Comparison of ENCODE assay signal across 38 cellular contexts in genomic region chr3:135261916-135262315, GRCh38.
"Had no signal": no experiment of that assay in that cellular context is flagged by ENCODE, and none has a peak within 500 bp of the region (broad histone marks: within the 10 kb centered on the region; RNA-seq: fewer than 3 reads in every experiment).

No MANE protein-coding gene starts in this region.

- H3K9me3 Mint-ChIP-seq: activated naive CD4-positive, alpha-beta T cell treated with anti-CD3 and anti-CD28 coated beads, Interleukin-2, amount 10 ng/mL, durations not matched to agents 7 days and 5 days; activated naive CD4-positive, alpha-beta T cell treated with anti-CD3 and anti-CD28 coated beads, Interleukin-2, amount 50 U/mL, for 24 hours; activated naive CD8-positive, alpha-beta T cell treated with anti-CD3 and anti-CD28 coated beads, Interleukin-2, amount 10 ng/mL, durations not matched to agents 7 days and 5 days; activated T-cell treated with anti-CD3 and anti-CD28 coated beads, Interleukin-2, amount 50 U/mL, for 24 hours; activated T-cell treated with anti-CD3 and anti-CD28 coated beads, Interleukin-2, amount 50 U/mL, for 4 hours; activated T-helper 1 cell treated with anti-CD3 and anti-CD28 coated beads, Interleukin-12 subunit alpha, Interleukin-12 subunit beta, Interleukin-2, Interleukin-4 antibody, amounts not matched to agents 30 ng/mL and 10 ng/mL and 1 ng/mL, durations not matched to agents 14 hours and 24 hours and 36 hours; activated T-helper 2 cell treated with anti-CD3 and anti-CD28 coated beads, Interferon-gamma antibody, Interleukin-2, Interleukin-4, amounts not matched to agents 10 μg/mL and 5 μg/mL and 100 μg/mL, durations not matched to agents 14 hours and 24 hours and 36 hours had no signal

- H3K27ac ChIP-seq: adrenal gland, ascending aorta, body of pancreas, brain microvascular endothelial cell, breast epithelium, cardiac muscle cell had no signal

- H3K4me1 ChIP-seq: adrenal gland, ascending aorta, body of pancreas, breast epithelium had no signal

- H3K27me3 Mint-ChIP-seq: activated naive CD4-positive, alpha-beta T cell treated with anti-CD3 and anti-CD28 coated beads, Interleukin-2, amount 10 ng/mL, durations not matched to agents 7 days and 5 days; activated naive CD4-positive, alpha-beta T cell treated with anti-CD3 and anti-CD28 coated beads, Interleukin-2, amount 50 U/mL, for 24 hours; activated naive CD8-positive, alpha-beta T cell treated with anti-CD3 and anti-CD28 coated beads, Interleukin-2, amount 10 ng/mL, durations not matched to agents 7 days and 5 days; central memory CD8-positive, alpha-beta T cell had no signal

- H3K36me3 ChIP-seq: adrenal gland, ascending aorta, brain microvascular endothelial cell, breast epithelium, cardiac muscle cell had no signal

- H3K4me3 ChIP-seq: adrenal gland, ascending aorta, body of pancreas, breast epithelium, cardiac muscle cell had no signal

- H3K27me3 ChIP-seq: adrenal gland, ascending aorta, body of pancreas, brain microvascular endothelial cell, breast epithelium, cardiac muscle cell had no signal

- H3K36me3 Mint-ChIP-seq: activated naive CD4-positive, alpha-beta T cell treated with anti-CD3 and anti-CD28 coated beads, Interleukin-2, amount 10 ng/mL, durations not matched to agents 7 days and 5 days; activated naive CD4-positive, alpha-beta T cell treated with anti-CD3 and anti-CD28 coated beads, Interleukin-2, amount 50 U/mL, for 24 hours; activated naive CD4-positive, alpha-beta T cell treated with anti-CD3 and anti-CD28 coated beads, Interleukin-2, amount 50 U/mL, for 72 hours; activated naive CD8-positive, alpha-beta T cell; activated naive CD8-positive, alpha-beta T cell treated with anti-CD3 and anti-CD28 coated beads for 36 hours; activated naive CD8-positive, alpha-beta T cell treated with anti-CD3 and anti-CD28 coated beads, Interleukin-2, amount 10 ng/mL, durations not matched to agents 7 days and 5 days had no signal

- DNase-seq: activated effector memory CD4-positive, alpha-beta T cell treated with anti-CD3 and anti-CD28 coated beads, Interleukin-2, amount 50 U/mL, for 16 hours; activated effector memory CD4-positive, alpha-beta T cell treated with Interleukin-2 at 50 U/mL for 16 hours; activated gamma-delta T cell; activated gamma-delta T cell treated with Interleukin-2 at 50 U/mL for 16 hours; activated naive CD4-positive, alpha-beta T cell; activated naive CD4-positive, alpha-beta T cell treated with anti-CD3 and anti-CD28 coated beads, Interleukin-2, amount 10 ng/mL, durations not matched to agents 7 days and 5 days; activated naive CD4-positive, alpha-beta T cell treated with anti-CD3 and anti-CD28 coated beads, Interleukin-2, amount 50 U/mL, for 16 hours; activated naive CD4-positive, alpha-beta T cell treated with Interleukin-2 at 50 U/mL for 16 hours; activated naive CD8-positive, alpha-beta T cell treated with anti-CD3 and anti-CD28 coated beads for 36 hours; activated naive CD8-positive, alpha-beta T cell treated with anti-CD3 and anti-CD28 coated beads, Interleukin-2, amount 10 ng/mL, durations not matched to agents 7 days and 5 days; activated naive CD8-positive, alpha-beta T cell treated with anti-CD3 and anti-CD28 coated beads, Interleukin-2, amount 50 U/mL, for 24 hours; activated T-cell treated with anti-CD3 and anti-CD28 coated beads for 4 hours; activated T-cell treated with anti-CD3 and anti-CD28 coated beads, Interleukin-2, amount 50 U/mL, for 1 hour; activated T-cell treated with anti-CD3 and anti-CD28 coated beads, Interleukin-2, amount 50 U/mL, for 24 hours; activated T-cell treated with anti-CD3 and anti-CD28 coated beads, Interleukin-2, amount 50 U/mL, for 4 hours; activated T-cell treated with anti-CD3 and anti-CD28 coated beads, Interleukin-2, amount 50 U/mL, for 48 hours; activated T-cell treated with anti-CD3 and anti-CD28 coated beads, Interleukin-2, amount 50 U/mL, for 72 hours; adrenal gland; amniotic stem cell; amygdala; anterior cingulate cortex; aorta; body of pancreas; brain microvascular endothelial cell; caudate nucleus; central memory CD4-positive, alpha-beta T cell; cerebellar nuclear complex had no signal

- H3K4me3 Mint-ChIP-seq: activated naive CD4-positive, alpha-beta T cell treated with anti-CD3 and anti-CD28 coated beads, Interleukin-2, amount 10 ng/mL, durations not matched to agents 7 days and 5 days; activated naive CD4-positive, alpha-beta T cell treated with anti-CD3 and anti-CD28 coated beads, Interleukin-2, amount 50 U/mL, for 24 hours; activated naive CD8-positive, alpha-beta T cell; activated naive CD8-positive, alpha-beta T cell treated with anti-CD3 and anti-CD28 coated beads for 36 hours; activated naive CD8-positive, alpha-beta T cell treated with anti-CD3 and anti-CD28 coated beads, Interleukin-2, amount 10 ng/mL, durations not matched to agents 7 days and 5 days; activated naive CD8-positive, alpha-beta T cell treated with anti-CD3 and anti-CD28 coated beads, Interleukin-2, amount 50 U/mL, for 24 hours; activated T-cell treated with anti-CD3 and anti-CD28 coated beads, Interleukin-2, amount 50 U/mL, for 24 hours; activated T-cell treated with anti-CD3 and anti-CD28 coated beads, Interleukin-2, amount 50 U/mL, for 4 hours; activated T-cell treated with anti-CD3 and anti-CD28 coated beads, Interleukin-2, amount 50 U/mL, for 72 hours; activated T-helper 1 cell treated with anti-CD3 and anti-CD28 coated beads, Interleukin-12 subunit alpha, Interleukin-12 subunit beta, Interleukin-2, Interleukin-4 antibody, amounts not matched to agents 30 ng/mL and 10 ng/mL and 1 ng/mL, durations not matched to agents 14 hours and 24 hours and 36 hours; activated T-helper 17 cell treated with anti-CD3 and anti-CD28 coated beads, Interleukin-2, amount 50 U/mL, for 72 hours; brain; central memory CD8-positive, alpha-beta T cell had no signal

- H3K4me1 Mint-ChIP-seq: activated naive CD4-positive, alpha-beta T cell treated with anti-CD3 and anti-CD28 coated beads, Interleukin-2, amount 10 ng/mL, durations not matched to agents 7 days and 5 days; activated naive CD4-positive, alpha-beta T cell treated with anti-CD3 and anti-CD28 coated beads, Interleukin-2, amount 50 U/mL, for 24 hours; activated naive CD8-positive, alpha-beta T cell treated with anti-CD3 and anti-CD28 coated beads for 36 hours; activated naive CD8-positive, alpha-beta T cell treated with anti-CD3 and anti-CD28 coated beads, Interleukin-2, amount 10 ng/mL, durations not matched to agents 7 days and 5 days; activated naive CD8-positive, alpha-beta T cell treated with anti-CD3 and anti-CD28 coated beads, Interleukin-2, amount 50 U/mL, for 24 hours; activated T-helper 17 cell treated with anti-CD3 and anti-CD28 coated beads, Interleukin-2, amount 50 U/mL, for 72 hours; brain; central memory CD8-positive, alpha-beta T cell had no signal

- H3K27ac Mint-ChIP-seq: activated naive CD4-positive, alpha-beta T cell treated with anti-CD3 and anti-CD28 coated beads, Interleukin-2, amount 10 ng/mL, durations not matched to agents 7 days and 5 days; activated naive CD4-positive, alpha-beta T cell treated with anti-CD3 and anti-CD28 coated beads, Interleukin-2, amount 50 U/mL, for 24 hours; activated naive CD4-positive, alpha-beta T cell treated with anti-CD3 and anti-CD28 coated beads, Interleukin-2, amount 50 U/mL, for 72 hours; activated naive CD8-positive, alpha-beta T cell; activated naive CD8-positive, alpha-beta T cell treated with anti-CD3 and anti-CD28 coated beads for 36 hours; activated naive CD8-positive, alpha-beta T cell treated with anti-CD3 and anti-CD28 coated beads, Interleukin-2, amount 10 ng/mL, durations not matched to agents 7 days and 5 days; activated naive CD8-positive, alpha-beta T cell treated with anti-CD3 and anti-CD28 coated beads, Interleukin-2, amount 50 U/mL, for 24 hours; activated T-cell treated with anti-CD3 and anti-CD28 coated beads, Interleukin-2, amount 50 U/mL, for 24 hours; activated T-cell treated with anti-CD3 and anti-CD28 coated beads, Interleukin-2, amount 50 U/mL, for 72 hours; activated T-helper 1 cell treated with anti-CD3 and anti-CD28 coated beads, Interleukin-12 subunit alpha, Interleukin-12 subunit beta, Interleukin-2, Interleukin-4 antibody, amounts not matched to agents 30 ng/mL and 10 ng/mL and 1 ng/mL, durations not matched to agents 14 hours and 24 hours and 36 hours; activated T-helper 17 cell treated with anti-CD3 and anti-CD28 coated beads, Interleukin-2, amount 50 U/mL, for 72 hours; activated T-helper 2 cell treated with anti-CD3 and anti-CD28 coated beads, Interferon-gamma antibody, Interleukin-2, Interleukin-4, amounts not matched to agents 10 μg/mL and 5 μg/mL and 100 μg/mL, durations not matched to agents 14 hours and 24 hours and 36 hours; brain had no signal

- H3K9me3 ChIP-seq: adrenal gland, ascending aorta, body of pancreas, breast epithelium had no signal
